In the genomic region with DNA sequence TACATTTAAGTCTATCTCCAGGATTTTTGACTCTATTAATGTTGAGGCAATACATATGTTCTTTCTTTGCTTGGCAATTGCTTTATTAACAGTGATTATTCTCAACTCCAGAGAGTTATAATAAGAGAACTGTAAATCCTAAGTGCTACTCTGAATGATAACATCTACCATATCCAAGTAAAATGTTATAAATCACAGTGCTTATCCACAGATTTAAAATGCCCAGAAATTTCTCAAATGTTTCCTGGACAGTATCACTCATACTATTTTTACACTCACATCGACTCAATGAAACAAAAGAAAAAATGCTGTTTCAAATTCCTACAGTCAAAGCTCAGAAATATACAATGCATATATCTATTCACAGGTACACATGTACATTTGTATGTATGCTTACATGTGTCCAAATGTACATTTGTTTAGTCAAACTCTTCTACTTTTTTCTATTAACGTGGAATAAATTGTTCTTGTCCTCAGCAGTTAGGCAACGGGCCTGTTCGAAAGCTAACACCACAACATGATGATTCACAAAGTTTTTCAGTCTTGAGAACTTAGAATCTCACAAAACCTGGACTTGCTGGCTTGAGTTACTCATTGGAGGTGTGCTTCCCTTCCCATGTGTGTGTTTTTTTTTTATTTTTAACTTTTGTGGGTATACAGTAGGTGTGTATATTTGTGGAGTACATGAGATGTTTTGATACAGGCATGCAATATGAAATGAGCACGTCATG, we compare ENCODE assay signal across 14 cellular contexts.
DNase-seq lines count a peak whose midpoint lies in the region; ATAC-seq lines count a peak whose summit lies in the region.
"Had no signal": no experiment of that assay in that cellular context is flagged by ENCODE, and none has a peak within 500 bp of the region (broad histone marks: within the 10 kb centered on the region; RNA-seq: fewer than 3 reads in every experiment).

No MANE protein-coding gene starts in this region.

- H3K27me3 Mint-ChIP-seq in activated naive CD4-positive, alpha-beta T cell treated with anti-CD3 and anti-CD28 coated beads for 36 hours (ENCODE audit: low read depth) = no peaks in the 10 kb centered on the region
- H3K27me3 Mint-ChIP-seq in activated T-helper 1 cell treated with anti-CD3 and anti-CD28 coated beads, Interleukin-12 subunit alpha, Interleukin-12 subunit beta, Interleukin-2, Interleukin-4 antibody, amounts not matched to agents 30 ng/mL and 10 ng/mL and 1 ng/mL, durations not matched to agents 14 hours and 24 hours and 36 hours (ENCODE audit: insufficient read depth) = no peaks in the 10 kb centered on the region
- no peaks in the 10 kb centered on the region for H3K27me3 Mint-ChIP-seq in stimulated activated memory B cell treated with anti-CD40 and anti-IgM and Interleukin-4, amounts not matched to agents 10 μg/mL and 1 μg/mL and 100 μg/mL, for 72 hours

- H3K27ac Mint-ChIP-seq in activated naive CD4-positive, alpha-beta T cell treated with anti-CD3 and anti-CD28 coated beads for 36 hours = peak overlapping the region; percentile 57
- peak overlapping the region; percentile 7 for H3K27ac Mint-ChIP-seq in activated T-helper 1 cell treated with anti-CD3 and anti-CD28 coated beads, Interleukin-12 subunit alpha, Interleukin-12 subunit beta, Interleukin-2, Interleukin-4 antibody, amounts not matched to agents 30 ng/mL and 10 ng/mL and 1 ng/mL, durations not matched to agents 14 hours and 24 hours and 36 hours
- peak overlapping the region; percentile 55 for H3K27ac Mint-ChIP-seq in stimulated activated memory B cell treated with anti-CD40 and anti-IgM and Interleukin-4, amounts not matched to agents 10 μg/mL and 1 μg/mL and 100 μg/mL, for 72 hours
- H3K27ac Mint-ChIP-seq: activated CD8-positive, alpha-beta memory T cell treated with anti-CD3 and anti-CD28 coated beads, Interleukin-2, amount 10 ng/mL, durations not matched to agents 7 days and 5 days had no signal

- peaks cover 39% of the 10 kb centered on the region for H3K36me3 Mint-ChIP-seq in activated naive CD4-positive, alpha-beta T cell treated with anti-CD3 and anti-CD28 coated beads for 36 hours (ENCODE audit: low read depth)
- peaks cover 36% of the 10 kb centered on the region for H3K36me3 Mint-ChIP-seq in activated T-helper 1 cell treated with anti-CD3 and anti-CD28 coated beads, Interleukin-12 subunit alpha, Interleukin-12 subunit beta, Interleukin-2, Interleukin-4 antibody, amounts not matched to agents 30 ng/mL and 10 ng/mL and 1 ng/mL, durations not matched to agents 14 hours and 24 hours and 36 hours (ENCODE audit: low read depth)
- peaks cover 8% of the 10 kb centered on the region for H3K36me3 Mint-ChIP-seq in stimulated activated memory B cell treated with anti-CD40 and anti-IgM and Interleukin-4, amounts not matched to agents 10 μg/mL and 1 μg/mL and 100 μg/mL, for 72 hours

- no peaks in the 10 kb centered on the region for H3K9me3 Mint-ChIP-seq in activated naive CD4-positive, alpha-beta T cell treated with anti-CD3 and anti-CD28 coated beads for 36 hours
- H3K9me3 Mint-ChIP-seq in activated T-helper 1 cell treated with anti-CD3 and anti-CD28 coated beads, Interleukin-12 subunit alpha, Interleukin-12 subunit beta, Interleukin-2, Interleukin-4 antibody, amounts not matched to agents 30 ng/mL and 10 ng/mL and 1 ng/mL, durations not matched to agents 14 hours and 24 hours and 36 hours = peaks cover 4% of the 10 kb centered on the region
- no peaks in the 10 kb centered on the region for H3K9me3 Mint-ChIP-seq in stimulated activated memory B cell treated with anti-CD40 and anti-IgM and Interleukin-4, amounts not matched to agents 10 μg/mL and 1 μg/mL and 100 μg/mL, for 72 hours

- DNase-seq in activated naive CD4-positive, alpha-beta T cell treated with anti-CD3 and anti-CD28 coated beads for 36 hours = no peak
- DNase-seq in activated naive CD4-positive, alpha-beta T cell treated with anti-CD3 and anti-CD28 coated beads, Interleukin-2, amount 50 U/mL, for 16 hours = no peak
- no peak for DNase-seq in activated T-helper 1 cell treated with anti-CD3 and anti-CD28 coated beads, Interleukin-12 subunit alpha, Interleukin-12 subunit beta, Interleukin-2, Interleukin-4 antibody, amounts not matched to agents 30 ng/mL and 10 ng/mL and 1 ng/mL, durations not matched to agents 14 hours and 24 hours and 36 hours (ENCODE audit: low spot score)
- peak; percentile 12 for DNase-seq in glomerular visceral epithelial cell (ENCODE audit: extremely low spot score)
- no peak for DNase-seq in activated T-cell treated with anti-CD3 and anti-CD28 coated beads for 4 hours
- no peak for DNase-seq in NCI-H2107 treated with DMSO at 0.1 percent for 48 hours (lab: John Stamatoyannopoulos, UW; ENCODE audit: unreplicated experiment)
- DNase-seq: activated CD8-positive, alpha-beta memory T cell treated with anti-CD3 and anti-CD28 coated beads, Interleukin-2, amount 10 ng/mL, durations not matched to agents 7 days and 5 days; cerebellar nuclear complex; left ventricle myocardium superior; NCI-H2081; SJCRH30; small intestine had no signal

- CTCF ChIA-PET in activated naive CD4-positive, alpha-beta T cell treated with anti-CD3 and anti-CD28 coated beads for 36 hours (lab: Charles Lee) = no interaction called here

- H3K4me3 Mint-ChIP-seq in activated naive CD4-positive, alpha-beta T cell treated with anti-CD3 and anti-CD28 coated beads for 36 hours = no peak overlapping the region
- H3K4me3 Mint-ChIP-seq in activated T-helper 1 cell treated with anti-CD3 and anti-CD28 coated beads, Interleukin-12 subunit alpha, Interleukin-12 subunit beta, Interleukin-2, Interleukin-4 antibody, amounts not matched to agents 30 ng/mL and 10 ng/mL and 1 ng/mL, durations not matched to agents 14 hours and 24 hours and 36 hours = no peak overlapping the region
- no peak overlapping the region for H3K4me3 Mint-ChIP-seq in stimulated activated memory B cell treated with anti-CD40 and anti-IgM and Interleukin-4, amounts not matched to agents 10 μg/mL and 1 μg/mL and 100 μg/mL, for 72 hours
- H3K4me3 Mint-ChIP-seq: activated CD8-positive, alpha-beta memory T cell treated with anti-CD3 and anti-CD28 coated beads, Interleukin-2, amount 10 ng/mL, durations not matched to agents 7 days and 5 days had no signal

- H3K4me1 Mint-ChIP-seq in activated naive CD4-positive, alpha-beta T cell treated with anti-CD3 and anti-CD28 coated beads for 36 hours (ENCODE audit: low read depth) = peaks cover 84% of the 10 kb centered on the region
- peaks cover 60% of the 10 kb centered on the region for H3K4me1 Mint-ChIP-seq in activated T-helper 1 cell treated with anti-CD3 and anti-CD28 coated beads, Interleukin-12 subunit alpha, Interleukin-12 subunit beta, Interleukin-2, Interleukin-4 antibody, amounts not matched to agents 30 ng/mL and 10 ng/mL and 1 ng/mL, durations not matched to agents 14 hours and 24 hours and 36 hours (ENCODE audit: low read depth)
- peaks cover 45% of the 10 kb centered on the region for H3K4me1 Mint-ChIP-seq in stimulated activated memory B cell treated with anti-CD40 and anti-IgM and Interleukin-4, amounts not matched to agents 10 μg/mL and 1 μg/mL and 100 μg/mL, for 72 hours

- intact Hi-C loops in activated naive CD4-positive, alpha-beta T cell treated with anti-CD3 and anti-CD28 coated beads for 36 hours (cut with micrococcal nuclease) = loop anchor here (10.0 kb wide), 1 partner anchor 262 kb away; a partner anchor contains a TSS
- intact Hi-C loops in activated T-helper 1 cell treated with anti-CD3 and anti-CD28 coated beads, Interleukin-12 subunit alpha, Interleukin-12 subunit beta, Interleukin-2, Interleukin-4 antibody, amounts not matched to agents 30 ng/mL and 10 ng/mL and 1 ng/mL, durations not matched to agents 14 hours and 24 hours and 36 hours (cut with micrococcal nuclease) = no loop called here

- ATAC-seq in stimulated activated memory B cell treated with anti-CD40 and anti-IgM and Interleukin-4, amounts not matched to agents 10 μg/mL and 1 μg/mL and 100 μg/mL, for 72 hours = no peak
- no peak for ATAC-seq in HG03108 (IDR thresholded peaks at IDR 0.05; ENCODE audit: unreplicated experiment)
- ATAC-seq: activated CD8-positive, alpha-beta memory T cell treated with anti-CD3 and anti-CD28 coated beads, Interleukin-2, amount 10 ng/mL, durations not matched to agents 7 days and 5 days; left ventricle myocardium superior had no signal

Comparison
In these comparisons a context has a peak if more than half of its experiments do, and no peak if none do; other contexts are left out.
1. H3K27ac Mint-ChIP-seq: peak in every context shown above with its lines; median percentile 57 in activated naive CD4-positive, alpha-beta T cell treated with anti-CD3 and anti-CD28 coated beads for 36 hours; 55 in stimulated activated memory B cell treated with anti-CD40 and anti-IgM and Interleukin-4, amounts not matched to agents 10 μg/mL and 1 μg/mL and 100 μg/mL, for 72 hours; 7 in activated T-helper 1 cell treated with anti-CD3 and anti-CD28 coated beads, Interleukin-12 subunit alpha, Interleukin-12 subunit beta, Interleukin-2, Interleukin-4 antibody, amounts not matched to agents 30 ng/mL and 10 ng/mL and 1 ng/mL, durations not matched to agents 14 hours and 24 hours and 36 hours.